ENCODE assay signal across 30 cellular contexts in the genomic region with DNA sequence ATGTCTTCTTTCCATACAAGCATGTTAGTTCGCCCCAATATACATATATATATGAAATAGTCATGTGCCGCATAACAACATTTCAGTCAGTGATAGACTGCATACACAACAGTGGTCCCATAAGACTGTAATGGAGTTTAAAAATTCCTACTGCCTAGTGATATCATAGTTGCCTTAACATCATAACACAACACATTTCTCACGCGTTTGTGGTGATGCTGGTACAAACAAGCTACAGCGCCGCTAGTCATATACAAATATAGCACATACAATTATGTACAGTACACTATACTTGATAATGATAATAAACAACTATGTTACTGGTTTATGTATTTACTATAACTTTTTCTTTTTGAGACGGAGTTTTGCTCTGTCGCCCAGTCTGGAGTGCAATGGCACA. TPM values are rescaled to one million over a fixed set of nuclear protein-coding genes. Genes with fewer than 3 reads are reported as not detected.
"Had no signal": no experiment of that assay in that cellular context is flagged by ENCODE, and none has a peak within 500 bp of the region (broad histone marks: within the 10 kb centered on the region; RNA-seq: fewer than 3 reads in every experiment).

No MANE protein-coding gene starts in this region.

- H3K4me1 ChIP-seq: ascending aorta, breast epithelium had no signal

- DNase-seq: activated effector memory CD4-positive, alpha-beta T cell treated with anti-CD3 and anti-CD28 coated beads, Interleukin-2, amount 50 U/mL, for 16 hours; activated effector memory CD4-positive, alpha-beta T cell treated with Interleukin-2 at 50 U/mL for 16 hours; activated gamma-delta T cell; activated gamma-delta T cell treated with Interleukin-2 at 50 U/mL for 16 hours; activated naive CD4-positive, alpha-beta T cell; activated naive CD4-positive, alpha-beta T cell treated with anti-CD3 and anti-CD28 coated beads for 36 hours; activated naive CD4-positive, alpha-beta T cell treated with anti-CD3 and anti-CD28 coated beads, Interleukin-2, amount 10 ng/mL, durations not matched to agents 7 days and 5 days; activated naive CD4-positive, alpha-beta T cell treated with anti-CD3 and anti-CD28 coated beads, Interleukin-2, amount 50 U/mL, for 16 hours; activated naive CD4-positive, alpha-beta T cell treated with Interleukin-2 at 50 U/mL for 16 hours; activated naive CD8-positive, alpha-beta T cell treated with anti-CD3 and anti-CD28 coated beads for 36 hours; activated naive CD8-positive, alpha-beta T cell treated with anti-CD3 and anti-CD28 coated beads, Interleukin-2, amount 10 ng/mL, durations not matched to agents 7 days and 5 days; activated naive CD8-positive, alpha-beta T cell treated with anti-CD3 and anti-CD28 coated beads, Interleukin-2, amount 50 U/mL, for 24 hours; activated T-cell treated with anti-CD3 and anti-CD28 coated beads, Interleukin-2, amount 50 U/mL, for 1 hour; activated T-cell treated with anti-CD3 and anti-CD28 coated beads, Interleukin-2, amount 50 U/mL, for 24 hours; activated T-cell treated with anti-CD3 and anti-CD28 coated beads, Interleukin-2, amount 50 U/mL, for 4 hours; activated T-cell treated with anti-CD3 and anti-CD28 coated beads, Interleukin-2, amount 50 U/mL, for 48 hours; activated T-cell treated with anti-CD3 and anti-CD28 coated beads, Interleukin-2, amount 50 U/mL, for 72 hours; adrenal gland; amniotic stem cell; amygdala; anterior cingulate cortex; aorta; body of pancreas; brain microvascular endothelial cell; caudate nucleus; central memory CD4-positive, alpha-beta T cell; cerebellar nuclear complex had no signal

- H3K36me3 ChIP-seq: adrenal gland, ascending aorta, brain microvascular endothelial cell, breast epithelium, cardiac muscle cell had no signal

- H3K27ac ChIP-seq: adrenal gland, ascending aorta, body of pancreas, brain microvascular endothelial cell, breast epithelium, cardiac muscle cell had no signal

- H3K9me3 ChIP-seq: adrenal gland, ascending aorta, body of pancreas, breast epithelium had no signal

- H3K4me3 ChIP-seq: adrenal gland, ascending aorta, body of pancreas, breast epithelium, cardiac muscle cell had no signal

- H3K27me3 ChIP-seq: adrenal gland, ascending aorta, body of pancreas, brain microvascular endothelial cell, breast epithelium had no signal

RNA-seq across cellular contexts. Expression of a gene that starts 10.7 kb away (rescaled TPM):
- polyA plus RNA-seq: cardiac muscle cell had no signal

RNA-seq across cellular contexts. Expression of a gene that starts 13.8 kb away (rescaled TPM):
- polyA plus RNA-seq: cardiac muscle cell had no signal

RNA-seq across cellular contexts. Expression of a gene that starts 46.5 kb away (rescaled TPM):
- polyA plus RNA-seq: cardiac muscle cell had no signal
